Comparison of ENCODE assay signal across 20 cellular contexts in the genomic region with DNA sequence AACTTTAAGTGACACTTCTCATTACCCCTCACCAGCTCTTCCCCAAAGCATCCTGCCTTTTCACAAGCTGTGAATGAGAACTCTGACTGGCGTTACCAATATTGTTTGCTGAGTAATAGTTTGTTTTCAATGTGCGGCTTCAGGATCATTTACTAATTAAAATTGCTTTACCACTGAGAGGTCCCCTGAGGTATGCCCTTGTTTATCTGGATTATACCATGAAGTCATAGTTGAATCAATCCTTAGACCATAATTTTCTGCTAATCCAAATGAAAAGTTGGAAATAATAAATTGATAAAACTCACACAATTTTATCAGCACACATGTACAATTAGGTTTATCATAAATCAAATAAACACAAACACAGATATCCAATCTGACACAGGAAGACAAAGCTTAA.
"Had no signal": no experiment of that assay in that cellular context is flagged by ENCODE, and none has a peak within 500 bp of the region (broad histone marks: within the 10 kb centered on the region; RNA-seq: fewer than 3 reads in every experiment).

No MANE protein-coding gene starts in this region.

- H3K4me3 Mint-ChIP-seq: activated T-cell treated with anti-CD3 and anti-CD28 coated beads, Interleukin-2, amount 50 U/mL, for 72 hours; effector memory CD8-positive, alpha-beta T cell; memory B cell; naive thymus-derived CD4-positive, alpha-beta T cell had no signal

- H3K4me1 ChIP-seq: parathyroid adenoma, right lobe of liver had no signal

- H3K27ac Mint-ChIP-seq: activated naive CD4-positive, alpha-beta T cell treated with anti-CD3 and anti-CD28 coated beads, Interleukin-2, amount 50 U/mL, for 72 hours; activated T-cell treated with anti-CD3 and anti-CD28 coated beads, Interleukin-2, amount 50 U/mL, for 72 hours; effector memory CD8-positive, alpha-beta T cell; memory B cell; naive thymus-derived CD4-positive, alpha-beta T cell had no signal

- H3K36me3 ChIP-seq: adrenal gland, cardiac muscle cell, neutrophil, right lobe of liver, stomach, vagina, WERI-Rb-1 had no signal

- DNase-seq: activated CD4-positive, alpha-beta T cell treated with anti-CD3 and anti-CD28 coated beads, Interleukin-2, amount 50 U/mL, for 4 hours; activated gamma-delta T cell; activated T-cell treated with anti-CD3 and anti-CD28 coated beads, Interleukin-2, amount 50 U/mL, for 72 hours; adrenal gland; dermis blood vessel endothelial cell; effector memory CD8-positive, alpha-beta T cell; mucosa of descending colon; naive thymus-derived CD4-positive, alpha-beta T cell; right lobe of liver; small intestine; stimulated activated CD4-positive, alpha-beta T cell treated with anti-CD3 and anti-CD28 coated beads, Interleukin-4, amount 100 ng/mL, for 1 hour; stomach; trophoblast cell; WERI-Rb-1 had no signal

- H3K4me3 ChIP-seq: adrenal gland, cardiac muscle cell, mucosa of descending colon, right lobe of liver, stomach, vagina had no signal

- H3K4me1 Mint-ChIP-seq: naive thymus-derived CD4-positive, alpha-beta T cell had no signal

- H3K9me3 Mint-ChIP-seq: activated T-cell treated with anti-CD3 and anti-CD28 coated beads, Interleukin-2, amount 50 U/mL, for 72 hours had no signal

- H3K27me3 Mint-ChIP-seq: effector memory CD8-positive, alpha-beta T cell; memory B cell; naive thymus-derived CD4-positive, alpha-beta T cell had no signal

- H3K9me3 ChIP-seq: adrenal gland, mucosa of descending colon, neutrophil, right lobe of liver, stomach, vagina had no signal

- H3K27ac ChIP-seq: adrenal gland, cardiac muscle cell, neutrophil, parathyroid adenoma, right lobe of liver, stomach, vagina, WERI-Rb-1 had no signal

- H3K9ac ChIP-seq: parathyroid adenoma had no signal

- H3K36me3 Mint-ChIP-seq: activated naive CD4-positive, alpha-beta T cell treated with anti-CD3 and anti-CD28 coated beads, Interleukin-2, amount 50 U/mL, for 72 hours; memory B cell; naive thymus-derived CD4-positive, alpha-beta T cell had no signal
